ENCODE assay signal across 18 cellular contexts in the genomic region with DNA sequence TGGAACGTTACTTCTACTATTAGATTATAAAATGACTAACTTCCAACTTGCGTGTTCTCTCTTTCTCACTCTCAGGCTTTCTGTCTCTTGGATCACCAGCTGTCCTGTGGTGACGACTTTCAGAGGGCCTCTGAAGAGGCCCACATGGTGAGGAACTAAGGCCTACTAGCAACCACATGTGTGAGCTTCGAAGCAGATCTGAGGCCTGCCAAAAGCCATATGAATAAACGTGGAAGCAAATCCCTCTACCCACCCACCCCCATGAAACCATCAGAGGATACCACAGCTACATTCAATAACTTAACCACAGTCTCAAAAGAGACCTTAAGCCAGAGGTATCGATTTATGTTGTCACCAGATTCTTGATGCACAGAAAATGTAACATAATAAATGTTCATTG. TPM values are rescaled to one million over a fixed set of nuclear protein-coding genes. Genes with fewer than 3 reads are reported as not detected.
"Had no signal": no experiment of that assay in that cellular context is flagged by ENCODE, and none has a peak within 500 bp of the region (broad histone marks: within the 10 kb centered on the region; RNA-seq: fewer than 3 reads in every experiment).

No MANE protein-coding gene starts in this region.

- DNase-seq: activated CD4-positive, alpha-beta T cell treated with anti-CD3 and anti-CD28 coated beads, Interleukin-2, amount 50 U/mL, for 1 hour; activated effector memory CD4-positive, alpha-beta T cell treated with Interleukin-2 at 50 U/mL for 16 hours; amniotic stem cell; body of pancreas; endodermal cell; hippocampal formation; lower lobe of right lung; midbrain; naive B cell; stomach had no signal

- H3K27me3 ChIP-seq: body of pancreas, stomach had no signal

- H3K4me1 ChIP-seq: body of pancreas, lower lobe of right lung, parathyroid adenoma, stomach had no signal

- ATAC-seq: activated naive CD4-positive, alpha-beta T cell treated with anti-CD3 and anti-CD28 coated beads, Interleukin-2, amount 50 U/mL, for 72 hours; body of pancreas; lower lobe of right lung had no signal

- H3K36me3 ChIP-seq: lower lobe of right lung, stomach, thoracic aorta had no signal

- FAIRE-seq: urothelium cell line had no signal

- H3K27ac ChIP-seq: body of pancreas, lower lobe of right lung, parathyroid adenoma, stomach, thoracic aorta had no signal

- H3K4me3 ChIP-seq: body of pancreas, lower lobe of right lung, stomach, thoracic aorta had no signal

- H3K9me3 ChIP-seq: body of pancreas, lower lobe of right lung, stomach, thoracic aorta had no signal

RNA-seq across cellular contexts. Expression of gene BMP5, which starts 13.5 kb away (rescaled TPM):
- total RNA-seq: activated naive CD4-positive, alpha-beta T cell treated with anti-CD3 and anti-CD28 coated beads, Interleukin-2, amount 50 U/mL, for 72 hours; dermis microvascular lymphatic vessel endothelial cell; glomerular endothelial cell; kidney epithelial cell; renal cortical epithelial cell; thoracic aorta had no signal
